In the genomic region with DNA sequence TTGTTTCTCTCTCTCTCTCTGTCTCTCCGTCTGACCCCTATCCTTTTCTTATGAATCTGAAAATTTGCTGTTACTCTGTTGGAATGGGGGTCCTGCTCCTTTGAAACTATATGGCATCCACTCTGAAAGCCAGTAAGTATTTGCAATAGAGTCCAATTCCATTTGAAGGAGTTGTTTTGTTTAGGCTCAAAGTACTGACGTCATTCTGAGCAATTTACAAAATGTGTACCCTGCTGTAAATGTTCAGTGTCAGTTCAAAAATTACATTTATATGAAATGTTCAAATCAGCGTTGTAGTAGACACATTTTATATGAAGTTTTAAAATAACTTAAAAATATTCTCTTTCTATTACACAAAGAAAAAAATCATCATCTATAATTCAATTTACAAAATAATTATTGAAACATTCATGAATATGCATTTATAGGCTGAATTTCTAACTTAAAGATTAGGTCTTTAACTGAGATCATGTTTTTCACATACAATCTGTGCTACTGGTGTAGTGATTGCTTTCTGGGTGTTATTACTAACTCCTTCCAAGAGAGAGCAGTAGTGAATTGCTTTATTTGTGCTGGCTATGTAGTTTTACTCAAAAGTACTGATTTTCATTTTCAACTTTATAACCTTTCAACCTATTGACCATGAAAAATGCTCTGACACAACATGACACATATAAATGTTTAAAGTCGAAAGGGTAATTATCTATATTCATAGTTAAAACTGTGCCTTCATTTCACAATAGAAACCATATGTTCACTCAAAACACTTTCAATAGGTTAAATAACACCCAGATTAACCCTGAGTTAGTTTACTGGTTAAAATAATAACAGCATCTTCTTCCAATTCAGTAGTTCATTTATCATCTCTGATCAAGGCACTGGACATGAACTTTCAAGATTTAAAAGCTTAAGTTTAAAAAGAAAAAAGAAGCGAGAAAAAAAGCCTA, we compare ENCODE assay signal across 8 cellular contexts.
DNase-seq lines count a peak whose midpoint lies in the region; ATAC-seq and TF ChIP-seq lines count a peak whose summit lies in the region.

No MANE protein-coding gene starts in this region.

- H3K4me1 ChIP-seq in left ventricle myocardium inferior, result no peaks in the 10 kb centered on the region
- no peaks in the 10 kb centered on the region for H3K4me1 ChIP-seq in Peyer's patch

- H3K9me3 ChIP-seq in left ventricle myocardium inferior (replicated peaks) (no peaks in the 10 kb centered on the region), Peyer's patch (no peaks in the 10 kb centered on the region)

- ATAC-seq in Right ventricle myocardium inferior (no peak), HG03066 (IDR thresholded peaks at IDR 0.05; ENCODE audit: low read depth, unreplicated experiment) (peak; percentile 81)

- H3K4me3 ChIP-seq in left ventricle myocardium inferior (no peak overlapping the region), Peyer's patch (no peak overlapping the region)

- POLR2A ChIA-PET in RWPE1 (lab: Yijun Ruan, JAX; ENCODE audit: low non-redundant PET), result no interaction called here

- TF ChIP-seq POLR2A in Peyer's patch (IDR thresholded peaks at IDR 0.05), result no peak
- TF ChIP-seq POLR2A in erythroblast (IDR thresholded peaks at IDR 0.05; ENCODE audit: low read length), result no peak

- no peaks in the 10 kb centered on the region for H3K27me3 ChIP-seq in left ventricle myocardium inferior (ENCODE audit: low read depth)
- H3K27me3 ChIP-seq in Peyer's patch, result no peaks in the 10 kb centered on the region

- H3K27ac ChIP-seq in left ventricle myocardium inferior (replicated peaks) (no peak overlapping the region), RWPE1 (no peak overlapping the region), Peyer's patch (no peak overlapping the region)

- no peak for DNase-seq in left ventricle myocardium inferior
- DNase-seq in Right ventricle myocardium inferior (ENCODE audit: missing footprints), result no peak
- peak; percentile 42 for DNase-seq in RWPE1 (ENCODE audit: low spot score)
- DNase-seq in iPS-NIHi11 (ENCODE audit: low spot score), result peak; percentile 36
- no peak for DNase-seq in Peyer's patch
- no peak for DNase-seq in effector CD8-positive, alpha-beta T cell (lab: John Stamatoyannopoulos, UW)
- no peak for DNase-seq in erythroblast (lab: John Stamatoyannopoulos, UW)

- intact Hi-C loops in left ventricle myocardium inferior (cut with micrococcal nuclease) (loop anchor here (10.0 kb wide), 1 partner anchor 95 kb away; no protein-coding TSS in a partner anchor), Right ventricle myocardium inferior (cut with DNase I) (loop anchor here (5.0 kb wide), 1 partner anchor 93 kb away; no protein-coding TSS in a partner anchor)

- TF ChIP-seq CTCF in left ventricle myocardium inferior (IDR thresholded peaks at IDR 0.05; ENCODE audit: borderline replicate concordance), result peak; percentile 70
- TF ChIP-seq CTCF in RWPE1 (conservative IDR thresholded peaks at IDR 0.05; ENCODE audit: low read depth), result peak; percentile 68
- TF ChIP-seq CTCF in Peyer's patch (IDR thresholded peaks at IDR 0.05), result peak in 1 of 6 experiments; percentile 8

- H3K36me3 ChIP-seq in left ventricle myocardium inferior (no peaks in the 10 kb centered on the region), Peyer's patch (no peaks in the 10 kb centered on the region)

- CTCF ChIA-PET in RWPE1 (lab: Yijun Ruan, JAX), result interaction anchor here (1.6 kb wide), 1 partner anchor 94 kb away, joined by 9 read pairs; no protein-coding TSS in a partner anchor

Comparison
In these comparisons a context has a peak if more than half of its experiments do, and no peak if none do; other contexts are left out.
1. DNase-seq: peak in RWPE1 (single experiment) and iPS-NIHi11 (single experiment); none in left ventricle myocardium inferior (single experiment), Right ventricle myocardium inferior (single experiment), Peyer's patch (0 of 3), effector CD8-positive, alpha-beta T cell (single experiment) and erythroblast (0 of 2).